ENCODE assay signal across 9 cellular contexts in the genomic region with DNA sequence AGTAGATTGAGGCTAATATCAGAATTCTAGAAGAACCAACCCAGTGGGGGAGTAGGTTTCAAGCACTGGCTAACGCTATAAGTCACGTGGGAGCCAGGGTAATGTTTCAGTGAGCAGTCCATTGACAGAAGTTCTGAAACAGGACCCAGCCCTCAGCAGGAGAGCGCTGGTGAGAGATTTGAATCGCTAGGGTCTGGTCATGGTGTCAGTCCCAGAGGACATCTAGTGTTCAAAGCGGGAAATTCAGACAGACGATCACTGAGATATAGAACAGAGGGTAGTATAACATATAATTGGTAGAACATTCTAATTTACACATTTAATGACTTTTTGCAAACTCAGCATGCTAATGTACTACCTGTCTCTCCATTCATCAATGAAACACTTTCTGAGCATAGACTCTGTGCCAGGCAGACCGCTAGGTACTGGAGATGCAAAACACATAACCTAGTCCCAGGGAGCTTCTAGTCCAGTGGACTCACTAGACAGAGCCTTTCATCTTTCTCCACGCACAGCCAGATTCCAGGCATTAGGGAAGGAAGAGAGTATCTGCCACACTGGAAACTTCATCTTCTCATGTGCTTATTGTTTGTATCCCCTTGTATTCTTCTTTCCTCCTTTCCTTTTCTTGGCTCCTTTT. TPM values are rescaled to one million over a fixed set of nuclear protein-coding genes. Genes with fewer than 3 reads are reported as not detected.
DNase-seq lines count a peak whose midpoint lies in the region; ATAC-seq and TF ChIP-seq lines count a peak whose summit lies in the region.
"Had no signal": no experiment of that assay in that cellular context is flagged by ENCODE, and none has a peak within 500 bp of the region (broad histone marks: within the 10 kb centered on the region; RNA-seq: fewer than 3 reads in every experiment).

No MANE protein-coding gene starts in this region.

- H3K4me2 ChIP-seq in PC-9 = no peak overlapping the region

- no peak for TF ChIP-seq POLR2A in heart left ventricle (IDR thresholded peaks at IDR 0.05)

- H3K36me3 ChIP-seq in PC-9 (ENCODE audit: low read depth) = no peaks in the 10 kb centered on the region
- no peaks in the 10 kb centered on the region for H3K36me3 ChIP-seq in adipocyte (ENCODE audit: control insufficient read depth, insufficient read depth, low read length, severe bottlenecking)
- no peaks in the 10 kb centered on the region for H3K36me3 ChIP-seq in heart left ventricle
- no peaks in the 10 kb centered on the region for H3K36me3 ChIP-seq in psoas muscle (ENCODE audit: insufficient read depth in 1 of 2, low read depth in 1 of 2)

- no peaks in the 10 kb centered on the region for H3F3A ChIP-seq in PC-9 (ENCODE audit: insufficient read depth, low read depth)

- H3K4me1 ChIP-seq in PC-9 (replicated peaks; ENCODE audit: insufficient read depth) (no peaks in the 10 kb centered on the region), adipocyte (ENCODE audit: control insufficient read depth, insufficient read depth, low read length) (no peaks in the 10 kb centered on the region), heart left ventricle (peaks cover 0 to 6% (median 0%) of the 10 kb centered on the region in 12 donors), psoas muscle (no peaks in the 10 kb centered on the region)

- H3K79me2 ChIP-seq in PC-9 (ENCODE audit: low read depth) = no peaks in the 10 kb centered on the region

- H2AFZ ChIP-seq in PC-9 = no peak overlapping the region

- no peak overlapping the region for H3K4me3 ChIP-seq in PC-9
- no peak overlapping the region for H3K4me3 ChIP-seq in adipocyte (ENCODE audit: low read length)
- no peak overlapping the region for H3K4me3 ChIP-seq in heart left ventricle
- H3K4me3 ChIP-seq in psoas muscle = no peak overlapping the region

- no peaks in the 10 kb centered on the region for H3K9me2 ChIP-seq in PC-9 (ENCODE audit: insufficient read depth)

- H3K27me3 ChIP-seq in PC-9 (ENCODE audit: insufficient read depth, low read depth) = peaks cover 6% of the 10 kb centered on the region; the same call in 1 of the 2 replicates
- peaks cover 26% of the 10 kb centered on the region for H3K27me3 ChIP-seq in adipocyte (replicated peaks; ENCODE audit: control insufficient read depth, insufficient read depth, low read length)
- H3K27me3 ChIP-seq in heart left ventricle = peaks cover 0 to 9% (median 0%) of the 10 kb centered on the region in 9 donors
- H3K27me3 ChIP-seq in psoas muscle (ENCODE audit: insufficient read depth in 3 of 3, low read length in 2 of 3) = peaks cover 0 to 7% (median 0%) of the 10 kb centered on the region in 3 donors

- TF ChIP-seq CTCF in GM20000 (IDR thresholded peaks at IDR 0.05; ENCODE audit: extremely low read depth, missing control alignments) = peak; percentile 59
- TF ChIP-seq CTCF in PC-9 (conservative IDR thresholded peaks at IDR 0.05) = peak; percentile 65
- TF ChIP-seq CTCF in heart left ventricle (IDR thresholded peaks at IDR 0.05) = peak; percentile 64 to 85 (median 74)
- peak; percentile 67 for TF ChIP-seq CTCF in psoas muscle (IDR thresholded peaks at IDR 0.05)

- BruUV-seq in PC-9 (replicated peaks; lab: Mats Ljungman, UMichigan) = no TSS peak

- no peak overlapping the region for H3K27ac ChIP-seq in PC-9
- no peak overlapping the region for H3K27ac ChIP-seq in heart left ventricle
- H3K27ac ChIP-seq in psoas muscle = no peak overlapping the region

- H4K20me1 ChIP-seq in PC-9 (ENCODE audit: insufficient read depth) = no peaks in the 10 kb centered on the region

- CTCF ChIA-PET in PC-9 (lab: Charles Lee) = interaction anchor here (0.6 to 1.2 kb wide), 4 partner anchors 115 to 212 kb away, joined by 3 read pairs; no protein-coding TSS in a partner anchor

- DNase-seq in Daoy (ENCODE audit: low read depth) = peak; percentile 79
- DNase-seq in GM20000 (ENCODE audit: low spot score) = peak; percentile 73
- DNase-seq in HK-2 (ENCODE audit: unreplicated experiment) = peak; percentile 28
- peak in 1 of 2 experiments; percentile 33 for DNase-seq in PC-9
- DNase-seq in adipocyte (ENCODE audit: low read depth) = peak; percentile 63
- DNase-seq in heart left ventricle = peak in 4 of 5 donors; percentile 54 to 65 (median 58)
- peak in 1 of 2 donors; percentile 24 for DNase-seq in psoas muscle
- no peak for DNase-seq in GF-D8 (lab: John Stamatoyannopoulos, UW)

- intact Hi-C loops in PC-9 (cut with micrococcal nuclease; ENCODE audit: unreplicated experiment) = loop anchor here (1.0 to 10.0 kb wide), 2 partner anchors 51 to 158 kb away; partner anchors contain the start of gene RNASE1
- intact Hi-C loops in heart left ventricle (cut with DNase I) = loop anchor here (1.0 to 10.0 kb wide), 21 partner anchors 17 to 249 kb away; partner anchors contain the start of genes RNASE7 (in 4 of the 10), TMEM253 (in 4 of the 10) and RNASE1 (in 1 of the 10)
- intact Hi-C loops in psoas muscle (cut with DNase I) = loop anchor here (1.0 to 10.0 kb wide), 6 partner anchors 109 to 252 kb away; partner anchors contain the start of gene RNASE7 (in 2 of the 2)

- ATAC-seq in heart left ventricle (peak; percentile 84 to 96 (median 95)), psoas muscle (peak; percentile 74 to 88 (median 80))

- 7 to 13% (median 12%) methylated on average over 8 of the region's 8 CpGs for WGBS in heart left ventricle, 4 donors
- 9 to 10% (median 9%) methylated on average over 8 of the region's 8 CpGs for WGBS in psoas muscle, 3 donors

- H3K9me3 ChIP-seq in PC-9 (ENCODE audit: insufficient read depth, low read depth) = no peaks in the 10 kb centered on the region
- H3K9me3 ChIP-seq in adipocyte (ENCODE audit: control insufficient read depth, low read length) = no peaks in the 10 kb centered on the region
- H3K9me3 ChIP-seq in heart left ventricle = no peaks in the 10 kb centered on the region
- no peaks in the 10 kb centered on the region for H3K9me3 ChIP-seq in psoas muscle

- POLR2A ChIA-PET in PC-9 (lab: Charles Lee; ENCODE audit: unreplicated experiment) = interaction anchor here (0.9 kb wide), 1 partner anchor 53 kb away, joined by 3 read pairs; the partner anchor contains the start of gene RNASE1

- H3K9ac ChIP-seq in adipocyte (ENCODE audit: low read length) = no peak overlapping the region

RNA-seq across cellular contexts. Expression of gene RNASE3, which starts 35.4 kb away (rescaled TPM):
- total RNA-seq in Daoy (2014; rRNA removed; shearing (Covaris generic)) = not detected in 2 replicates
- total RNA-seq in PC-9 (2021) = not detected in 2 replicates
- under 1 TPM in 2 of 9 donors, not detected in 7; 0.38 to 0.61 TPM for total RNA-seq in heart left ventricle
- polyA plus RNA-seq in heart left ventricle = under 1 TPM in 1 of 2 donors, not detected in 1; 0.12 TPM
- total RNA-seq in psoas muscle = not detected
- polyA plus RNA-seq in psoas muscle = under 1 TPM in 2 of 3 donors, not detected in 1; 0.05 to 0.51 TPM
- total RNA-seq: temporal lobe had no signal

RNA-seq across cellular contexts. Expression of gene RNASE1, which starts 53.1 kb away (rescaled TPM):
- total RNA-seq in Daoy (2014; rRNA removed; shearing (Covaris generic)) = 1.9 and 6.0 TPM in 2 replicates
- total RNA-seq in PC-9 (2021) (32.2 and 47.4 TPM in 2 replicates), heart left ventricle (100 to 1,000 TPM; 127 to 654 (median 294) TPM), psoas muscle (100 to 1,000 TPM in 2 of 4 donors, 10 to 100 TPM in 2; 94.4 to 192 (median 139) TPM)
- polyA plus RNA-seq in heart left ventricle (100 to 1,000 TPM; 199 to 242 TPM), psoas muscle (100 to 1,000 TPM in 2 of 3 donors, 10 to 100 TPM in 1; 80.2 to 117 (median 111) TPM)
